14 cellular contexts compared by ENCODE assay signal in the genomic region with DNA sequence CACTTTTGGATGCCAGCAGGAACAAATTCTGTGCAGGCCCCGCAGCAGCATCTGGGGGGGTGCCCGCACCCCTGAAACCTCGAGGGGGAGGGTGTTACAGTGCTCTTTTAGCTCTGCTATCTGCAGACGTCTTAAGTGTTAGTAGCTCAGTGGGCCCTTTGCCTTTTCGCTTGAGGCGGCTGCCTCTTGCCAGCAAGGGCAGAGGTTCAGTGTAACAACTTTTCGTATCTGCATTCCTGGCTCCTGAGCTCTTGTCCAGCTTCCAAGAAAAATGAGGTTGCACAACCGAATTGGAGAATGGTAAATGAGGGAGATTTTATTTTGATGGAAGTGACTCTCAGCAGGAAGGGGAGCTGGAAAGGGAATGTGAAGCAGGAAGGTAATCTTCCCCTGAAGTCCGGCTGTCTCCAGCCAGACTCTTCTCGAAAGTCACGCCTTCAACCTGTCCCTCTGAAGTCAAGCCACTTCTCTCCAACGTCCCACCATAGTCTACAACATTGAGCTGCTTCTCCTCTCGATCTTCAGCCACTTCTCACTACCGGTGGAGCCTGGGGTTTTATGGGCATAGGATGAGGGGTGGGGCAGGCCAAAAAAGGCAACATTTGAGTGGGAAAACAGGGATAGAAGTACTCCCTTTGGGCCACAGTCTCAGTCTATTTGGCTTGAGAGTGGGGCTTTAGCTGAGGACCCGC. TPM values are rescaled to one million over a fixed set of nuclear protein-coding genes. Genes with fewer than 3 reads are reported as not detected.
DNase-seq lines count a peak whose midpoint lies in the region; ATAC-seq and TF ChIP-seq lines count a peak whose summit lies in the region.
"Had no signal": no experiment of that assay in that cellular context is flagged by ENCODE, and none has a peak within 500 bp of the region (broad histone marks: within the 10 kb centered on the region; RNA-seq: fewer than 3 reads in every experiment).

No MANE protein-coding gene starts in this region.

- no peaks in the 10 kb centered on the region for H3K27me3 ChIP-seq in IMR-90 (ENCODE audit: control insufficient read depth, insufficient read depth, low read length)
- H3K27me3 ChIP-seq in right lobe of liver: no peaks in the 10 kb centered on the region
- H3K27me3 ChIP-seq in tibial nerve: no peaks in the 10 kb centered on the region

- no peaks in the 10 kb centered on the region for H4K20me1 ChIP-seq in IMR-90 (ENCODE audit: insufficient read depth, low read length)

- H2BK15ac ChIP-seq in IMR-90 (ENCODE audit: low read depth, low read length): no peak overlapping the region; the same call in 2 of the 3 replicates

- no peaks in the 10 kb centered on the region for H3K4me1 Mint-ChIP-seq in activated T-helper 17 cell treated with anti-CD3 and anti-CD28 coated beads, Interleukin-2, amount 50 U/mL, for 72 hours
- peaks cover 1% of the 10 kb centered on the region for H3K4me1 Mint-ChIP-seq in activated CD8-positive, alpha-beta T cell treated with anti-CD3 and anti-CD28 coated beads, Interleukin-2, amount 10 ng/mL, durations not matched to agents 7 days and 5 days (ENCODE audit: low read depth)
- H3K4me1 Mint-ChIP-seq in T-helper 2 cell treated with Interferon-gamma antibody and Interleukin-4, amounts not matched to agents 5 μg/mL and 100 μg/mL, for 36 hours (ENCODE audit: low read depth): no peaks in the 10 kb centered on the region

- no peak overlapping the region for H2BK5ac ChIP-seq in IMR-90 (ENCODE audit: low read depth, low read length, poor library complexity, severe bottlenecking)

- H3K9me3 ChIP-seq in IMR-90 (ENCODE audit: control insufficient read depth, insufficient read depth, low read length) (no peaks in the 10 kb centered on the region), right lobe of liver (no peaks in the 10 kb centered on the region), tibial nerve (no peaks in the 10 kb centered on the region)

- no peak overlapping the region for H4K5ac ChIP-seq in IMR-90 (ENCODE audit: low read depth, low read length)

- no peak overlapping the region for H3K4me3 Mint-ChIP-seq in activated T-helper 17 cell treated with anti-CD3 and anti-CD28 coated beads, Interleukin-2, amount 50 U/mL, for 72 hours
- H3K4me3 Mint-ChIP-seq in activated CD8-positive, alpha-beta T cell treated with anti-CD3 and anti-CD28 coated beads, Interleukin-2, amount 10 ng/mL, durations not matched to agents 7 days and 5 days: no peak overlapping the region
- no peak overlapping the region for H3K4me3 Mint-ChIP-seq in T-helper 2 cell treated with Interferon-gamma antibody and Interleukin-4, amounts not matched to agents 5 μg/mL and 100 μg/mL, for 36 hours

- peak in 1 of 2 donors; percentile 38 for TF ChIP-seq EP300 in tibial nerve (IDR thresholded peaks at IDR 0.05)

- DNase-seq in IMR-90 (peak; percentile 69), dermis blood vessel endothelial cell (peak; percentile 26), right lobe of liver (peak; percentile 29 to 76 (median 64)), tibial nerve (ENCODE audit: low spot score in 2 of 2) (peak; percentile 23 to 75), GM13977 (ENCODE audit: low spot score) (no peak)
- no peak for DNase-seq in activated CD8-positive, alpha-beta T cell treated with anti-CD3 and anti-CD28 coated beads, Interleukin-2, amount 10 ng/mL, durations not matched to agents 7 days and 5 days
- DNase-seq in T-helper 2 cell treated with Interferon-gamma antibody and Interleukin-4, amounts not matched to agents 5 μg/mL and 100 μg/mL, for 36 hours (ENCODE audit: low spot score): no peak
- DNase-seq: activated T-cell treated with anti-CD3 and anti-CD28 coated beads, Interleukin-2, amount 50 U/mL, for 1 hour; cerebellar nuclear complex; DND-41; naive B cell; stimulated activated CD4-positive, alpha-beta T cell treated with anti-CD3 and anti-CD28 coated beads, Interleukin-4, amount 100 ng/mL, for 1 hour; substantia nigra had no signal

- no peak overlapping the region for H3K23ac ChIP-seq in IMR-90 (ENCODE audit: low read depth, low read length)

- H3K4me1 ChIP-seq in IMR-90 (ENCODE audit: control insufficient read depth, insufficient read depth, low read length) (peaks cover 6% of the 10 kb centered on the region), right lobe of liver (peaks cover 0 to 10% (median 2%) of the 10 kb centered on the region in 4 donors), tibial nerve (peaks cover 0 to 16% (median 0%) of the 10 kb centered on the region in 4 donors)

- no peak overlapping the region for H3K18ac ChIP-seq in IMR-90 (ENCODE audit: low read depth, low read length)

- peaks cover 4% of the 10 kb centered on the region; the same call in 1 of the 2 replicates for H3K9me1 ChIP-seq in IMR-90 (ENCODE audit: insufficient read depth, low read length)

- in situ Hi-C loops in IMR-90 (cut with MboI; ENCODE audit: low sequenced_read_pairs) (no loop called here), GM13977 (cut with MboI; ENCODE audit: low pct_unique_long_range_greater_than_20kb, low sequenced_read_pairs, unreplicated experiment) (no loop called here)

- TF ChIP-seq POLR2A in IMR-90 (IDR thresholded peaks at IDR 0.05; ENCODE audit: low read depth, low read length) (no peak), right lobe of liver (IDR thresholded peaks at IDR 0.05) (no peak), tibial nerve (IDR thresholded peaks at IDR 0.05) (no peak)

- peak overlapping the region; percentile 74 for H2AK9ac ChIP-seq in IMR-90 (replicated peaks; ENCODE audit: low read depth, low read length, poor library complexity)

- no peak overlapping the region for H3K27ac ChIP-seq in IMR-90 (ENCODE audit: insufficient read depth, low read length)
- H3K27ac ChIP-seq in right lobe of liver: no peak overlapping the region
- H3K27ac ChIP-seq in tibial nerve: peak overlapping the region in 1 of 4 donors; percentile 14

- dilution Hi-C loops in IMR-90 (cut with HindIII; ENCODE audit: low sequenced_read_pairs, unreplicated experiment): no loop called here

- peak overlapping the region; percentile 65; the same call in 1 of the 2 replicates for H2AK5ac ChIP-seq in IMR-90 (ENCODE audit: low read depth, low read length)

- no peak overlapping the region for H3K4me3 ChIP-seq in IMR-90 (ENCODE audit: insufficient read depth, low read depth, low read length)
- no peak overlapping the region for H3K4me3 ChIP-seq in right lobe of liver
- H3K4me3 ChIP-seq in tibial nerve: no peak overlapping the region

- 0 out of 2 replicates have a peak overlapping the region, but pooled peaks have one; percentile 50 for H3K4ac ChIP-seq in IMR-90 (ENCODE audit: low read depth, low read length)

- no peak for TF ChIP-seq CTCF in IMR-90 (conservative IDR thresholded peaks at IDR 0.05; ENCODE audit: low read depth, low read length)
- no peak for TF ChIP-seq CTCF in right lobe of liver (IDR thresholded peaks at IDR 0.05)
- TF ChIP-seq CTCF in tibial nerve (IDR thresholded peaks at IDR 0.05): no peak
- TF ChIP-seq CTCF in GM13977 (IDR thresholded peaks at IDR 0.05; ENCODE audit: extremely low read depth, insufficient read depth, missing control alignments): no peak

- peaks cover 3 to 5% of the 10 kb centered on the region in 2 experiments; a peak in 3 of 4 replicates for H3K79me1 ChIP-seq in IMR-90 (ENCODE audit: low read depth in 1 of 2, low read length in 2 of 2)

- no peak overlapping the region for H3K9ac ChIP-seq in IMR-90 (ENCODE audit: low read depth, low read length)

- no peak overlapping the region for H4K91ac ChIP-seq in IMR-90 (ENCODE audit: insufficient read depth, low read depth, low read length)

- H2BK120ac ChIP-seq in IMR-90 (ENCODE audit: low read depth, low read length): no peak overlapping the region; the same call in 1 of the 2 replicates

- intact Hi-C loops in IMR-90 (cut with micrococcal nuclease) (no loop called here), right lobe of liver (cut with DNase I) (no loop called here)

- ATAC-seq in IMR-90 (ENCODE audit: low read depth): peak; percentile 49
- peak; percentile 93 to 99 (median 96) for ATAC-seq in right lobe of liver
- no peak for ATAC-seq in activated T-helper 17 cell treated with anti-CD3 and anti-CD28 coated beads, Interleukin-2, amount 50 U/mL, for 72 hours (replicated peaks)
- no peak for ATAC-seq in activated CD8-positive, alpha-beta T cell treated with anti-CD3 and anti-CD28 coated beads, Interleukin-2, amount 10 ng/mL, durations not matched to agents 7 days and 5 days

- BruUV-seq in IMR-90 (replicated peaks; lab: Mats Ljungman, UMichigan): no TSS peak

- H3K36me3 Mint-ChIP-seq in activated T-helper 17 cell treated with anti-CD3 and anti-CD28 coated beads, Interleukin-2, amount 50 U/mL, for 72 hours (ENCODE audit: low read depth): no peaks in the 10 kb centered on the region
- peaks cover 15% of the 10 kb centered on the region for H3K36me3 Mint-ChIP-seq in activated CD8-positive, alpha-beta T cell treated with anti-CD3 and anti-CD28 coated beads, Interleukin-2, amount 10 ng/mL, durations not matched to agents 7 days and 5 days (ENCODE audit: low read depth)
- peaks cover 1% of the 10 kb centered on the region for H3K36me3 Mint-ChIP-seq in T-helper 2 cell treated with Interferon-gamma antibody and Interleukin-4, amounts not matched to agents 5 μg/mL and 100 μg/mL, for 36 hours (ENCODE audit: low read depth)

- 43% methylated on average over 4 of the region's 15 CpGs; no CpG with 5 or more reads in 1 of the 2 experiments for WGBS in IMR-90 (ENCODE audit: extremely low coverage in 2 of 2, insufficient read length in 1 of 2), 2 experiments
- 60% methylated on average over 13 of the region's 15 CpGs for WGBS in right lobe of liver (ENCODE audit: insufficient coverage, low coverage, low lambda C conversion rate, missing lambda C conversion rate)
- WGBS in tibial nerve, 2 donors: 71 to 74% methylated on average over 14 to 15 of the region's 15 CpGs

- peak overlapping the region; percentile 23 for H2AFZ ChIP-seq in IMR-90 (replicated peaks; ENCODE audit: low read length, poor library complexity)

- peak overlapping the region; percentile 59; the same call in 1 of the 2 replicates for H3K14ac ChIP-seq in IMR-90 (replicated peaks; ENCODE audit: low read depth, low read length)

- CTCF ChIA-PET in IMR-90 (lab: Yijun Ruan, JAX): no interaction called here
- CTCF ChIA-PET in activated CD8-positive, alpha-beta T cell treated with anti-CD3 and anti-CD28 coated beads, Interleukin-2, amount 10 ng/mL, durations not matched to agents 7 days and 5 days (lab: Charles Lee): interaction anchor here (0.9 kb wide), 1 partner anchor 518 kb away, joined by 3 read pairs; no protein-coding TSS in a partner anchor

- no peak overlapping the region for H3K27ac Mint-ChIP-seq in activated T-helper 17 cell treated with anti-CD3 and anti-CD28 coated beads, Interleukin-2, amount 50 U/mL, for 72 hours
- H3K27ac Mint-ChIP-seq in activated CD8-positive, alpha-beta T cell treated with anti-CD3 and anti-CD28 coated beads, Interleukin-2, amount 10 ng/mL, durations not matched to agents 7 days and 5 days: no peak overlapping the region
- H3K27ac Mint-ChIP-seq in T-helper 2 cell treated with Interferon-gamma antibody and Interleukin-4, amounts not matched to agents 5 μg/mL and 100 μg/mL, for 36 hours: no peak overlapping the region
- H3K27ac Mint-ChIP-seq: naive B cell had no signal

- H3K36me3 ChIP-seq in IMR-90 (ENCODE audit: control insufficient read depth, insufficient read depth, low read length) (no peaks in the 10 kb centered on the region), right lobe of liver (no peaks in the 10 kb centered on the region), tibial nerve (no peaks in the 10 kb centered on the region)

- H3K27me3 Mint-ChIP-seq in activated T-helper 17 cell treated with anti-CD3 and anti-CD28 coated beads, Interleukin-2, amount 50 U/mL, for 72 hours: no peaks in the 10 kb centered on the region
- no peaks in the 10 kb centered on the region for H3K27me3 Mint-ChIP-seq in activated CD8-positive, alpha-beta T cell treated with anti-CD3 and anti-CD28 coated beads, Interleukin-2, amount 10 ng/mL, durations not matched to agents 7 days and 5 days (ENCODE audit: low read depth)
- no peaks in the 10 kb centered on the region for H3K27me3 Mint-ChIP-seq in T-helper 2 cell treated with Interferon-gamma antibody and Interleukin-4, amounts not matched to agents 5 μg/mL and 100 μg/mL, for 36 hours (ENCODE audit: low read depth)
- H3K27me3 Mint-ChIP-seq: naive B cell had no signal

- TF ChIP-seq RAD21 in IMR-90 (IDR thresholded peaks at IDR 0.05; ENCODE audit: low read length): no peak

- POLR2A ChIA-PET in IMR-90 (lab: Charles Lee; ENCODE audit: unreplicated experiment): no interaction called here
- POLR2A ChIA-PET in activated CD8-positive, alpha-beta T cell treated with anti-CD3 and anti-CD28 coated beads, Interleukin-2, amount 10 ng/mL, durations not matched to agents 7 days and 5 days (lab: Charles Lee): no interaction called here

- 0 out of 2 replicates have a peak overlapping the region, but pooled peaks have one; percentile 58 for H2BK20ac ChIP-seq in IMR-90 (ENCODE audit: low read depth, low read length)

- H4K8ac ChIP-seq in IMR-90 (ENCODE audit: low read depth in 2 of 2, low read length in 2 of 2): peak overlapping the region in 1 of 2 experiments; percentile 6; a peak in 1 of 4 replicates

- H3K4me2 ChIP-seq in IMR-90 (ENCODE audit: low read depth, low read length): no peak overlapping the region

- H3K9me3 Mint-ChIP-seq in activated T-helper 17 cell treated with anti-CD3 and anti-CD28 coated beads, Interleukin-2, amount 50 U/mL, for 72 hours: no peaks in the 10 kb centered on the region
- no peaks in the 10 kb centered on the region for H3K9me3 Mint-ChIP-seq in activated CD8-positive, alpha-beta T cell treated with anti-CD3 and anti-CD28 coated beads, Interleukin-2, amount 10 ng/mL, durations not matched to agents 7 days and 5 days (ENCODE audit: insufficient read depth)
- no peaks in the 10 kb centered on the region for H3K9me3 Mint-ChIP-seq in T-helper 2 cell treated with Interferon-gamma antibody and Interleukin-4, amounts not matched to agents 5 μg/mL and 100 μg/mL, for 36 hours

- H3K56ac ChIP-seq in IMR-90 (ENCODE audit: extremely low read depth, insufficient read depth, low read length): no peak overlapping the region

RNA-seq across cellular contexts. Expression of gene TAS2R50, which starts 17.8 kb away (rescaled TPM):
- total RNA-seq in IMR-90 (2012; rRNA removed): 2.3 and 4.4 TPM in 2 replicates
- not detected in 2 replicates for polyA plus RNA-seq in IMR-90 (2012; rRNA removed)
- polyA plus RNA-seq in IMR-90 (2012; cell fraction: cytosol; rRNA removed): not detected in 2 replicates
- 0.56 TPM in 1 of 2 replicates, not detected in the other for polyA plus RNA-seq in IMR-90 (2012; cell fraction: nucleus; rRNA removed; ENCODE audit: low replicate concordance)
- total RNA-seq in dermis blood vessel endothelial cell: 2.3 and 3.6 TPM in 2 replicates
- 1 to 10 TPM in 2 of 6 experiments, under 1 TPM in 4; 0.60 to 1.7 (median 0.78) TPM for total RNA-seq in right lobe of liver
- 1 to 10 TPM in 3 of 4 donors, under 1 TPM in 1; 0.84 to 5.1 (median 2.5) TPM for total RNA-seq in tibial nerve
- total RNA-seq in activated T-helper 17 cell treated with anti-CD3 and anti-CD28 coated beads, Interleukin-2, amount 50 U/mL, for 72 hours: 1 to 10 TPM in 1 of 2 donors, under 1 TPM in 1; 0.84 to 1.7 TPM
- 1 to 10 TPM in 1 of 2 experiments, under 1 TPM in 1; 0.95 to 1.4 TPM for total RNA-seq in activated CD8-positive, alpha-beta T cell treated with anti-CD3 and anti-CD28 coated beads, Interleukin-2, amount 10 ng/mL, durations not matched to agents 7 days and 5 days

RNA-seq across cellular contexts. Expression of gene TAS2R20, which starts 29.2 kb away (rescaled TPM):
- total RNA-seq in IMR-90 (2012; rRNA removed) (3.4 and 3.9 TPM in 2 replicates), dermis blood vessel endothelial cell (2.2 and 3.6 TPM in 2 replicates), right lobe of liver (1 to 10 TPM in 4 of 6 experiments, under 1 TPM in 2; 0.46 to 3.0 (median 1.6) TPM), tibial nerve (1 to 10 TPM; 1.4 to 8.4 (median 5.9) TPM)
- polyA plus RNA-seq in IMR-90 (2012; rRNA removed): 0.24 and 0.36 TPM in 2 replicates
- polyA plus RNA-seq in IMR-90 (2012; cell fraction: cytosol; rRNA removed): not detected in 2 replicates
- 0.39 and 4.8 TPM in 2 replicates for polyA plus RNA-seq in IMR-90 (2012; cell fraction: nucleus; rRNA removed; ENCODE audit: low replicate concordance)
- 1 to 10 TPM; 1.9 to 4.4 TPM for total RNA-seq in activated T-helper 17 cell treated with anti-CD3 and anti-CD28 coated beads, Interleukin-2, amount 50 U/mL, for 72 hours
- 1 to 10 TPM; 1.9 to 2.2 TPM for total RNA-seq in activated CD8-positive, alpha-beta T cell treated with anti-CD3 and anti-CD28 coated beads, Interleukin-2, amount 10 ng/mL, durations not matched to agents 7 days and 5 days

RNA-seq across cellular contexts. Expression of gene TAS2R14, which starts 29.8 kb away (rescaled TPM):
- 2.0 and 3.9 TPM in 2 replicates for total RNA-seq in IMR-90 (2012; rRNA removed)
- 1.1 and 1.6 TPM in 2 replicates for polyA plus RNA-seq in IMR-90 (2012; rRNA removed)
- 0.16 and 0.23 TPM in 2 replicates for polyA plus RNA-seq in IMR-90 (2012; cell fraction: cytosol; rRNA removed)
- polyA plus RNA-seq in IMR-90 (2012; cell fraction: nucleus; rRNA removed; ENCODE audit: low replicate concordance): 0.78 and 7.7 TPM in 2 replicates
- total RNA-seq in dermis blood vessel endothelial cell: 0.74 and 2.0 TPM in 2 replicates
- 1 to 10 TPM in 3 of 6 experiments, under 1 TPM in 3; 0.81 to 4.2 (median 1.6) TPM for total RNA-seq in right lobe of liver
- 1 to 10 TPM; 2.0 to 6.3 (median 5.8) TPM for total RNA-seq in tibial nerve
- total RNA-seq in activated T-helper 17 cell treated with anti-CD3 and anti-CD28 coated beads, Interleukin-2, amount 50 U/mL, for 72 hours: 1 to 10 TPM; 2.4 to 3.7 TPM
- 1 to 10 TPM; 2.1 to 2.4 TPM for total RNA-seq in activated CD8-positive, alpha-beta T cell treated with anti-CD3 and anti-CD28 coated beads, Interleukin-2, amount 10 ng/mL, durations not matched to agents 7 days and 5 days

RNA-seq across cellular contexts. Expression of gene PRH2, which starts 39.9 kb away (rescaled TPM):
- total RNA-seq in IMR-90 (2012; rRNA removed) (0.28 TPM in 1 of 2 replicates, not detected in the other), dermis blood vessel endothelial cell (not detected in 2 replicates), right lobe of liver (not detected), tibial nerve (10 to 100 TPM in 1 of 4 donors, 1 to 10 TPM in 1, not detected in 2; 2.0 to 14.4 TPM)
- polyA plus RNA-seq in IMR-90 (2012; rRNA removed): 0.34 TPM in 1 of 2 replicates, not detected in the other
- 0.12 TPM in 1 of 2 replicates, not detected in the other for polyA plus RNA-seq in IMR-90 (2012; cell fraction: cytosol; rRNA removed)
- polyA plus RNA-seq in IMR-90 (2012; cell fraction: nucleus; rRNA removed; ENCODE audit: low replicate concordance): 0.33 and 0.72 TPM in 2 replicates
- not detected for total RNA-seq in activated T-helper 17 cell treated with anti-CD3 and anti-CD28 coated beads, Interleukin-2, amount 50 U/mL, for 72 hours
- not detected for total RNA-seq in activated CD8-positive, alpha-beta T cell treated with anti-CD3 and anti-CD28 coated beads, Interleukin-2, amount 10 ng/mL, durations not matched to agents 7 days and 5 days

RNA-seq across cellular contexts. Expression of gene TAS2R19, which starts 53.5 kb away (rescaled TPM):
- 5.0 and 8.1 TPM in 2 replicates for total RNA-seq in IMR-90 (2012; rRNA removed)
- polyA plus RNA-seq in IMR-90 (2012; rRNA removed): 0.24 and 0.29 TPM in 2 replicates
- polyA plus RNA-seq in IMR-90 (2012; cell fraction: cytosol; rRNA removed): not detected in 2 replicates
- 0.24 and 2.3 TPM in 2 replicates for polyA plus RNA-seq in IMR-90 (2012; cell fraction: nucleus; rRNA removed; ENCODE audit: low replicate concordance)
- total RNA-seq in dermis blood vessel endothelial cell: 4.0 and 9.2 TPM in 2 replicates
- total RNA-seq in right lobe of liver: 1 to 10 TPM; 1.1 to 3.8 (median 1.8) TPM
- 10 to 100 TPM in 2 of 4 donors, 1 to 10 TPM in 2; 7.3 to 14.9 (median 9.9) TPM for total RNA-seq in tibial nerve
- 1 to 10 TPM; 3.9 to 6.5 TPM for total RNA-seq in activated T-helper 17 cell treated with anti-CD3 and anti-CD28 coated beads, Interleukin-2, amount 50 U/mL, for 72 hours
- total RNA-seq in activated CD8-positive, alpha-beta T cell treated with anti-CD3 and anti-CD28 coated beads, Interleukin-2, amount 10 ng/mL, durations not matched to agents 7 days and 5 days: 1 to 10 TPM; 1.9 to 2.1 TPM

Comparison
In these comparisons a context has a peak if more than half of its experiments do, and no peak if none do; other contexts are left out.
1. ATAC-seq: peak in IMR-90 (single experiment) and right lobe of liver (4 of 4); none in activated T-helper 17 cell treated with anti-CD3 and anti-CD28 coated beads, Interleukin-2, amount 50 U/mL, for 72 hours (single experiment) and activated CD8-positive, alpha-beta T cell treated with anti-CD3 and anti-CD28 coated beads, Interleukin-2, amount 10 ng/mL, durations not matched to agents 7 days and 5 days (single experiment).
2. DNase-seq: peak in IMR-90 (single experiment), dermis blood vessel endothelial cell (single experiment), right lobe of liver (3 of 3) and tibial nerve (2 of 2); none in GM13977 (single experiment), activated CD8-positive, alpha-beta T cell treated with anti-CD3 and anti-CD28 coated beads, Interleukin-2, amount 10 ng/mL, durations not matched to agents 7 days and 5 days (single experiment) and T-helper 2 cell treated with Interferon-gamma antibody and Interleukin-4, amounts not matched to agents 5 μg/mL and 100 μg/mL, for 36 hours (single experiment).